1 cellular context compared by ENCODE assay signal in the genomic region with DNA sequence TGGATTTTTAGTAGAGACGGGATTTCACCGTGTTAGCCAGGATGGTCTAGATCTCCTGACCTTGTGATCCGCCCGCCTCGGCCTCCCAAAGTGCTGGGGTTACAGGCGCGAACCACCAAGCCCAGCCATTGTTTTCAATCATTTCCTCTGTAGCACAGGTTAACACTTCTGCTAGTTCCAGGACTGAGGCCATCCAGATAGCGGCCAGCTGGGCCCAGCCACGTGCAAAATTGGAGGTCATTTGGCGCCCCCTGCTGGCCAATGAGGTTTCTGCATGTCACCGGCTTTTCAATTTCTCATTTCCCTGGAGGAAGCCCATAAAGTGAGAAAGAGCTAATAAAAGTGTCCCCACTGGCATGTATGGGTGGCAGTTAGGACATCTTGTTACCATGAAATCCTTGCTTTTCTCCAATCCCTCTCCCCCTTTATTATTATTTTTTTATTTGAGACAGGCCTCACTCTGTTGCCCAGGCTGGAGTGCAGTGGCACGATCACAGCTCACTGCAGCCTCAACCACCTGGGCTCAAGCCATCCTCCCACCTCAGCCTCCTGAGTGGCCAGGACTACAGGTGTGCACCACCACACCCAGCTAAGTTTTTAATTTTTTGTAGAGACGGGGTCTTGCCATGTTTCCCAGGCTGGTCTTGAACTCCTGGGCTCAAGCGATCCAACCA.
TF ChIP-seq lines count a peak whose summit lies in the region.

No MANE protein-coding gene starts in this region.

TF ChIP-seq in H1, 55 proteins besides CTCF, POLR2A, EP300 and RAD21:
- TF ChIP-seq, protein P1, sequence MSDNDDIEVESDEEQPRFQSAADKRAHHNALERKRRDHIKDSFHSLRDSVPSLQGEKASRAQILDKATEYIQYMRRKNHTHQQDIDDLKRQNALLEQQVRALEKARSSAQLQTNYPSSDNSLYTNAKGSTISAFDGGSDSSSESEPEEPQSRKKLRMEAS (IDR thresholded peaks at IDR 0.05): peak; percentile 85
- TF ChIP-seq TCF12 (IDR thresholded peaks at IDR 0.05; ENCODE audit: low read depth, low read length) (0 out of 2 replicates have a peak, but pooled peaks have one; percentile 51), CREB1 (IDR thresholded peaks at IDR 0.05) (0 out of 2 replicates have a peak, but pooled peaks have one; percentile 11), SIN3A (conservative IDR thresholded peaks at IDR 0.05 in 1 of 2, IDR thresholded peaks at IDR 0.05 in 1 of 2; ENCODE audit: low read depth in 1 of 2, low read length in 2 of 2) (peak; percentile 53 to 72; a peak in 1 of 4 replicates), YY1 (IDR thresholded peaks at IDR 0.05; ENCODE audit: low read depth, low read length) (0 out of 2 replicates have a peak, but pooled peaks have one; percentile 15)
- TF ChIP-seq, protein P2, sequence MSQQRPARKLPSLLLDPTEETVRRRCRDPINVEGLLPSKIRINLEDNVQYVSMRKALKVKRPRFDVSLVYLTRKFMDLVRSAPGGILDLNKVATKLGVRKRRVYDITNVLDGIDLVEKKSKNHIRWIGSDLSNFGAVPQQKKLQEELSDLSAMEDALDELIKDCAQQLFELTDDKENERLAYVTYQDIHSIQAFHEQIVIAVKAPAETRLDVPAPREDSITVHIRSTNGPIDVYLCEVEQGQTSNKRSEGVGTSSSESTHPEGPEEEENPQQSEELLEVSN (IDR thresholded peaks at IDR 0.05): peak; percentile 31; the same call in 1 of the 2 replicates
TF ChIP-seq in H1: peak in this region for 6; not testable (repeated sequence) for 49.
